21 cellular contexts compared by ENCODE assay signal in the genomic region with DNA sequence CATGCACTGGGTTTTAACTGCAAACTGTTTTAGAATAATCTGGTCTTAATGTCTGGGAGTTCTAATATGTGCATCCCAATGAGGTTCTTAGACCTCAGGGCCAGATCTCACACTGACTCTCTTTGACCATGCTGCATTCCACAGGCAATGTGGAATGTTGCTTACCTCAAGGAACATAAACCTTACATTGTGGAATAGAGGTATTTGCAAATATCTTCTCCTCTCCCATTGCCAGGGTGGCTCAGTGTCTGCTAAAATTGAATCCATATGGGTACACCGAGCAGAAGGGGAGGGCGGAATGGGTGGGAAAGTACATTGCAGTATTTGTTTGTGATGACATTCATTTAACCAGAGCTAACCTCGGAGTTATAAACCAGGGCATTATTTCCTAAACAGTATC.
A peak's percentile ranks its signal among the peaks of the same experiment; 100 is the strongest.
DNase-seq lines count a peak whose midpoint lies in the region; ATAC-seq and TF ChIP-seq lines count a peak whose summit lies in the region.
"Had no signal": no experiment of that assay in that cellular context is flagged by ENCODE, and none has a peak within 500 bp of the region (broad histone marks: within the 10 kb centered on the region; RNA-seq: fewer than 3 reads in every experiment).

No MANE protein-coding gene starts in this region.

- H3K36me3 Mint-ChIP-seq in GM23338 (ENCODE audit: low read depth): no peaks in the 10 kb centered on the region
- peaks cover 52 to 66% of the 10 kb centered on the region in 2 donors for H3K36me3 Mint-ChIP-seq in stimulated activated naive B cell treated with anti-CD40 and anti-IgM and Interleukin-4, amounts not matched to agents 10 μg/mL and 1 μg/mL and 100 μg/mL, for 72 hours
- peaks cover 3 to 39% (median 22%) of the 10 kb centered on the region in 5 donors for H3K36me3 Mint-ChIP-seq in naive thymus-derived CD4-positive, alpha-beta T cell

- no peak overlapping the region for H2AFZ ChIP-seq in GM23338

- H3K4me2 ChIP-seq in GM23338: peak overlapping the region; percentile 36; the same call in 1 of the 2 replicates

- H3K4me1 Mint-ChIP-seq in GM23338: peaks cover 24% of the 10 kb centered on the region
- H3K4me1 Mint-ChIP-seq in stimulated activated naive B cell treated with anti-CD40 and anti-IgM and Interleukin-4, amounts not matched to agents 10 μg/mL and 1 μg/mL and 100 μg/mL, for 72 hours: peaks cover 64 to 99% of the 10 kb centered on the region in 2 donors
- peaks cover 35 to 73% (median 62%) of the 10 kb centered on the region in 7 donors for H3K4me1 Mint-ChIP-seq in naive thymus-derived CD4-positive, alpha-beta T cell

- in situ Hi-C loops in astrocyte of the cerebellum (cut with HindIII; ENCODE audit: low sequenced_read_pairs): no loop called here

- no peak overlapping the region for H3K27ac ChIP-seq in GM23338 (ENCODE audit: low read depth)
- H3K27ac ChIP-seq in naive thymus-derived CD4-positive, alpha-beta T cell (ENCODE audit: low read depth, low read length): no peak overlapping the region
- H3K27ac ChIP-seq: spleen, WERI-Rb-1 had no signal

- no peaks in the 10 kb centered on the region for H3K9me3 Mint-ChIP-seq in GM23338
- peaks cover 4% of the 10 kb centered on the region in 2 donors for H3K9me3 Mint-ChIP-seq in stimulated activated naive B cell treated with anti-CD40 and anti-IgM and Interleukin-4, amounts not matched to agents 10 μg/mL and 1 μg/mL and 100 μg/mL, for 72 hours
- H3K9me3 Mint-ChIP-seq in naive thymus-derived CD4-positive, alpha-beta T cell: peaks cover 0 to 2% (median 0%) of the 10 kb centered on the region in 11 donors
- H3K9me3 Mint-ChIP-seq: CD8-positive, alpha-beta memory T cell; IgD-negative memory B cell; T-cell had no signal

- peak; percentile 68 for ATAC-seq in GM23338
- no peak for ATAC-seq in stimulated activated naive B cell treated with anti-CD40 and anti-IgM and Interleukin-4, amounts not matched to agents 10 μg/mL and 1 μg/mL and 100 μg/mL, for 72 hours (replicated peaks)
- no peak for ATAC-seq in naive thymus-derived CD4-positive, alpha-beta T cell
- ATAC-seq: T-cell had no signal

- no peaks in the 10 kb centered on the region for H3K79me2 ChIP-seq in GM23338 (replicated peaks; ENCODE audit: insufficient read depth)

- no peaks in the 10 kb centered on the region; the same call in 1 of the 2 replicates for H3K36me3 ChIP-seq in GM23338 (ENCODE audit: insufficient read depth)
- no peaks in the 10 kb centered on the region for H3K36me3 ChIP-seq in naive thymus-derived CD4-positive, alpha-beta T cell (ENCODE audit: control insufficient read depth in 2 of 3, insufficient read depth in 3 of 3, low read length in 3 of 3)
- H3K36me3 ChIP-seq: adrenal gland, spleen, WERI-Rb-1 had no signal

- H3K27me3 ChIP-seq in GM23338 (ENCODE audit: insufficient read depth): no peaks in the 10 kb centered on the region
- H3K27me3 ChIP-seq in naive thymus-derived CD4-positive, alpha-beta T cell (ENCODE audit: control insufficient read depth in 2 of 2, insufficient read depth in 2 of 2, low read length in 2 of 2): no peaks in the 10 kb centered on the region
- H3K27me3 ChIP-seq: adrenal gland, spleen had no signal

- DNase-seq in AG04449 (ENCODE audit: low read depth, low spot score): peak; percentile 59
- no peak for DNase-seq in GM23338 (ENCODE audit: low spot score)
- DNase-seq in astrocyte of the cerebellum (ENCODE audit: low read depth): peak; percentile 80
- peak; percentile 41 for DNase-seq in iris pigment epithelial cell (ENCODE audit: low read depth)
- DNase-seq in DMS53 treated with DMSO at 0.1 percent for 48 hours (lab: John Stamatoyannopoulos, UW; ENCODE audit: unreplicated experiment): no peak
- DNase-seq in stimulated activated naive B cell treated with anti-CD40 and anti-IgM and Interleukin-4, amounts not matched to agents 10 μg/mL and 1 μg/mL and 100 μg/mL, for 72 hours: no peak
- DNase-seq in naive thymus-derived CD4-positive, alpha-beta T cell: no peak
- no peak for DNase-seq in DMS114 treated with DMSO at 0.1 percent for 48 hours (lab: John Stamatoyannopoulos, UW; ENCODE audit: unreplicated experiment)
- DNase-seq: adrenal gland; CD8-positive, alpha-beta memory T cell; effector memory CD4-positive, alpha-beta T cell; kidney; NCI-H1930; NCI-H446 treated with DMSO at 0.1 percent for 48 hours; NK-92 treated with Interleukin-12 subunit alpha and Interleukin-12 subunit beta, amount 100 ng/mL, for 24 hours; RPMI8226; spleen; T-cell; WERI-Rb-1 had no signal

- H3F3A ChIP-seq in GM23338 (replicated peaks; ENCODE audit: low read depth): no peaks in the 10 kb centered on the region

- CTCF ChIA-PET in AG04449 (lab: Yijun Ruan, JAX): interaction anchor here (1.4 kb wide), 1 partner anchor 10 kb away, joined by 6 read pairs; no protein-coding TSS in a partner anchor
- CTCF ChIA-PET in naive thymus-derived CD4-positive, alpha-beta T cell (lab: Charles Lee): interaction anchor here (0.5 to 1.3 kb wide), 3 partner anchors 17 to 154 kb away, joined by 3 to 4 read pairs (median 3); no protein-coding TSS in a partner anchor

- peak overlapping the region; percentile 51 for H3K27ac Mint-ChIP-seq in GM23338
- no peak overlapping the region for H3K27ac Mint-ChIP-seq in stimulated activated naive B cell treated with anti-CD40 and anti-IgM and Interleukin-4, amounts not matched to agents 10 μg/mL and 1 μg/mL and 100 μg/mL, for 72 hours
- peak overlapping the region in 2 of 9 donors; percentile 6 to 16 for H3K27ac Mint-ChIP-seq in naive thymus-derived CD4-positive, alpha-beta T cell
- H3K27ac Mint-ChIP-seq: T-cell had no signal

- no peak overlapping the region for H3K4me3 ChIP-seq in AG04449 (ENCODE audit: low read depth, low read length)
- H3K4me3 ChIP-seq in GM23338: no peak overlapping the region
- H3K4me3 ChIP-seq in astrocyte of the cerebellum (ENCODE audit: low read depth, low read length): no peak overlapping the region
- H3K4me3 ChIP-seq in naive thymus-derived CD4-positive, alpha-beta T cell (ENCODE audit: low read length): no peak overlapping the region
- H3K4me3 ChIP-seq: adrenal gland, spleen had no signal

- 0 out of 2 replicates have a peak, but pooled peaks cover 11% of the 10 kb centered on the region for H3K9me2 ChIP-seq in GM23338 (ENCODE audit: insufficient read depth)

- no peaks in the 10 kb centered on the region for H3K9me3 ChIP-seq in naive thymus-derived CD4-positive, alpha-beta T cell (ENCODE audit: control insufficient read depth in 2 of 3, low read length in 3 of 3)
- H3K9me3 ChIP-seq: adrenal gland, spleen had no signal

- H3K27me3 Mint-ChIP-seq in GM23338 (ENCODE audit: insufficient read depth, low read depth, poor library complexity): peaks cover 3% of the 10 kb centered on the region
- H3K27me3 Mint-ChIP-seq in stimulated activated naive B cell treated with anti-CD40 and anti-IgM and Interleukin-4, amounts not matched to agents 10 μg/mL and 1 μg/mL and 100 μg/mL, for 72 hours: no peaks in the 10 kb centered on the region
- H3K27me3 Mint-ChIP-seq in naive thymus-derived CD4-positive, alpha-beta T cell: no peaks in the 10 kb centered on the region
- H3K27me3 Mint-ChIP-seq: CD8-positive, alpha-beta memory T cell; IgD-negative memory B cell; T-cell had no signal

- TF ChIP-seq CTCF in AG04449 (IDR thresholded peaks at IDR 0.05; ENCODE audit: insufficient read depth, low read length, missing control alignments) (no peak), GM23338 (conservative IDR thresholded peaks at IDR 0.05; ENCODE audit: low read depth in 2 of 2) (no peak), astrocyte of the cerebellum (IDR thresholded peaks at IDR 0.05; ENCODE audit: low read depth, low read length, missing control alignments) (no peak)

- H3K4me3 Mint-ChIP-seq in GM23338: no peak overlapping the region
- H3K4me3 Mint-ChIP-seq in stimulated activated naive B cell treated with anti-CD40 and anti-IgM and Interleukin-4, amounts not matched to agents 10 μg/mL and 1 μg/mL and 100 μg/mL, for 72 hours: no peak overlapping the region
- no peak overlapping the region for H3K4me3 Mint-ChIP-seq in naive thymus-derived CD4-positive, alpha-beta T cell
- H3K4me3 Mint-ChIP-seq: IgD-negative memory B cell, neural crest cell, T-cell had no signal

- peaks cover 3% of the 10 kb centered on the region; the same call in 1 of the 2 replicates for H4K20me1 ChIP-seq in GM23338 (replicated peaks; ENCODE audit: insufficient read depth)

- POLR2A ChIA-PET in AG04449 (lab: Yijun Ruan, JAX): no interaction called here
- POLR2A ChIA-PET in naive thymus-derived CD4-positive, alpha-beta T cell (lab: Charles Lee): interaction anchor here (1.3 kb wide), 1 partner anchor 33 kb away, joined by 3 read pairs; no protein-coding TSS in a partner anchor

- peaks cover 26% of the 10 kb centered on the region for H3K4me1 ChIP-seq in GM23338 (ENCODE audit: insufficient read depth)
- peaks cover 0 to 5% of the 10 kb centered on the region in 2 donors for H3K4me1 ChIP-seq in naive thymus-derived CD4-positive, alpha-beta T cell (ENCODE audit: control insufficient read depth in 2 of 2, insufficient read depth in 2 of 2, low read length in 2 of 2)

- intact Hi-C loops in naive thymus-derived CD4-positive, alpha-beta T cell (cut with micrococcal nuclease): loop anchor here in 1 of 2 donors (5.0 kb wide), 1 partner anchor 78 kb away; the partner anchor contains the start of gene CHST11

Comparison
In these comparisons a context has a peak if more than half of its experiments do, and no peak if none do; other contexts are left out.
1. DNase-seq: peak in AG04449 (single experiment), astrocyte of the cerebellum (single experiment) and iris pigment epithelial cell (single experiment); none in GM23338 (single experiment), DMS53 treated with DMSO at 0.1 percent for 48 hours (single experiment), stimulated activated naive B cell treated with anti-CD40 and anti-IgM and Interleukin-4, amounts not matched to agents 10 μg/mL and 1 μg/mL and 100 μg/mL, for 72 hours (single experiment), naive thymus-derived CD4-positive, alpha-beta T cell (0 of 9) and DMS114 treated with DMSO at 0.1 percent for 48 hours (single experiment).